10 cellular contexts compared by ENCODE assay signal in genomic region chr6:43308990-43309477, GRCh38. TPM values are rescaled to one million over a fixed set of nuclear protein-coding genes. Genes with fewer than 3 reads are reported as not detected.
DNase-seq lines count a peak whose midpoint lies in the region; ATAC-seq and TF ChIP-seq lines count a peak whose summit lies in the region.
"Had no signal": no experiment of that assay in that cellular context is flagged by ENCODE, and none has a peak within 500 bp of the region (broad histone marks: within the 10 kb centered on the region; RNA-seq: fewer than 3 reads in every experiment).

No MANE protein-coding gene starts in this region.

- H3F3A ChIP-seq in DOHH2 (ENCODE audit: control insufficient read depth, insufficient read depth) (peaks cover 23% of the 10 kb centered on the region), PC-9 (ENCODE audit: insufficient read depth, low read depth) (no peaks in the 10 kb centered on the region)

- POLR2A ChIA-PET in PC-9 (lab: Charles Lee; ENCODE audit: unreplicated experiment) = no interaction called here

- H3K4me3 ChIP-seq in DOHH2 (ENCODE audit: low read length) (peak overlapping the region; percentile 74), PC-9 (peak overlapping the region; percentile 50; the same call in 1 of the 2 replicates), fibroblast of lung (replicated peaks in 1 of 4; ENCODE audit: control extremely low read depth in 1 of 4, insufficient read depth in 1 of 4, low read depth in 3 of 4, low read length in 4 of 4) (peak overlapping the region in 2 of 4 experiments; percentile 32 to 37), parathyroid adenoma (ENCODE audit: low read depth, low read length) (peak overlapping the region; percentile 36)
- H3K4me3 ChIP-seq: lung had no signal

- H3K27ac ChIP-seq in DOHH2 (ENCODE audit: low read depth, low read length) = peak overlapping the region; percentile 37; the same call in 1 of the 2 replicates
- no peak overlapping the region for H3K27ac ChIP-seq in PC-9
- H3K27ac ChIP-seq in fibroblast of lung (ENCODE audit: insufficient read depth, low read length) = no peak overlapping the region
- H3K27ac ChIP-seq in parathyroid adenoma = no peak overlapping the region
- H3K27ac ChIP-seq: tibial nerve had no signal

- H3K9me2 ChIP-seq in DOHH2 (replicated peaks; ENCODE audit: control insufficient read depth, low read length) = no peaks in the 10 kb centered on the region
- H3K9me2 ChIP-seq in PC-9 (ENCODE audit: insufficient read depth) = no peaks in the 10 kb centered on the region

- H3K79me2 ChIP-seq in DOHH2 (ENCODE audit: control insufficient read depth, low read length) (peaks cover 3% of the 10 kb centered on the region; the same call in 1 of the 2 replicates), PC-9 (ENCODE audit: low read depth) (no peaks in the 10 kb centered on the region), fibroblast of lung (ENCODE audit: control insufficient read depth, insufficient read depth, low read length) (no peaks in the 10 kb centered on the region), parathyroid adenoma (no peaks in the 10 kb centered on the region)

- H3K9me3 ChIP-seq in DOHH2 (ENCODE audit: control insufficient read depth, insufficient read depth, low read length) = no peaks in the 10 kb centered on the region
- no peaks in the 10 kb centered on the region for H3K9me3 ChIP-seq in PC-9 (ENCODE audit: insufficient read depth, low read depth)
- H3K9me3 ChIP-seq in fibroblast of lung (ENCODE audit: control insufficient read depth, insufficient read depth, low read depth, low read length) = no peaks in the 10 kb centered on the region
- no peaks in the 10 kb centered on the region for H3K9me3 ChIP-seq in parathyroid adenoma (ENCODE audit: control insufficient read depth, low read length)
- H3K9me3 ChIP-seq: tibial nerve had no signal

- DNase-seq in PC-9 (no peak), fibroblast of lung (ENCODE audit: low read depth in 2 of 2) (no peak), glomerular visceral epithelial cell (ENCODE audit: extremely low spot score) (no peak)

- CTCF ChIA-PET in PC-9 (lab: Charles Lee) = interaction anchor here (0.6 kb wide), 2 partner anchors 9 to 195 kb away, joined by 3 to 5 read pairs; no protein-coding TSS in a partner anchor

- H4K20me1 ChIP-seq in DOHH2 (ENCODE audit: control insufficient read depth, insufficient read depth, low read depth, low read length) (no peaks in the 10 kb centered on the region), PC-9 (ENCODE audit: insufficient read depth) (no peaks in the 10 kb centered on the region), fibroblast of lung (ENCODE audit: control insufficient read depth, extremely low read depth, insufficient read depth, low read length) (no peaks in the 10 kb centered on the region)

- H3K36me3 ChIP-seq in DOHH2 (ENCODE audit: control insufficient read depth, low read length) (peaks cover 6% of the 10 kb centered on the region), PC-9 (ENCODE audit: low read depth) (no peaks in the 10 kb centered on the region), fibroblast of lung (ENCODE audit: control insufficient read depth, insufficient read depth, low read length) (no peaks in the 10 kb centered on the region), parathyroid adenoma (ENCODE audit: control insufficient read depth, insufficient read depth, low read length) (no peaks in the 10 kb centered on the region)
- H3K36me3 ChIP-seq: tibial nerve had no signal

- intact Hi-C loops in PC-9 (cut with micrococcal nuclease; ENCODE audit: unreplicated experiment) = loop anchor here (5.0 kb wide), 1 partner anchor 188 kb away; no protein-coding TSS in a partner anchor

- peak overlapping the region; percentile 86 for H2AFZ ChIP-seq in PC-9
- H2AFZ ChIP-seq in fibroblast of lung (ENCODE audit: low read length) = peak overlapping the region; percentile 39
- peak overlapping the region; percentile 85 for H2AFZ ChIP-seq in parathyroid adenoma

- BruUV-seq in PC-9 (replicated peaks; lab: Mats Ljungman, UMichigan) = TSS peak; percentile 75

- ATAC-seq in GM18870 (IDR thresholded peaks at IDR 0.05; ENCODE audit: unreplicated experiment) (no peak), GM19397 (IDR thresholded peaks at IDR 0.05; ENCODE audit: unreplicated experiment) (no peak), HG02852 (IDR thresholded peaks at IDR 0.05; ENCODE audit: unreplicated experiment) (no peak)

- H3K9ac ChIP-seq in fibroblast of lung (ENCODE audit: insufficient read depth, low read length) (no peak overlapping the region), parathyroid adenoma (no peak overlapping the region)

- H3K27me3 ChIP-seq in DOHH2 (ENCODE audit: control insufficient read depth, low read length) = no peaks in the 10 kb centered on the region
- H3K27me3 ChIP-seq in PC-9 (ENCODE audit: insufficient read depth, low read depth) = no peaks in the 10 kb centered on the region
- peaks cover 18% of the 10 kb centered on the region for H3K27me3 ChIP-seq in fibroblast of lung (ENCODE audit: control insufficient read depth, insufficient read depth, low read length)
- no peaks in the 10 kb centered on the region for H3K27me3 ChIP-seq in parathyroid adenoma (ENCODE audit: control insufficient read depth, insufficient read depth, low read length)

- H3K4me2 ChIP-seq in DOHH2 (ENCODE audit: low read length) = peak overlapping the region; percentile 94
- H3K4me2 ChIP-seq in PC-9 = peak overlapping the region; percentile 78
- peak overlapping the region; percentile 75 for H3K4me2 ChIP-seq in fibroblast of lung (ENCODE audit: extremely low read depth, insufficient read depth, low read length)
- H3K4me2 ChIP-seq in parathyroid adenoma (ENCODE audit: low read length) = peak overlapping the region; percentile 77

- H3K4me1 ChIP-seq in DOHH2 (ENCODE audit: control insufficient read depth, low read length) = peaks cover 65% of the 10 kb centered on the region
- H3K4me1 ChIP-seq in PC-9 (replicated peaks; ENCODE audit: insufficient read depth) = peaks cover 15% of the 10 kb centered on the region
- H3K4me1 ChIP-seq in fibroblast of lung (ENCODE audit: control insufficient read depth, extremely low read depth, insufficient read depth, low read length) = peaks cover 2% of the 10 kb centered on the region
- no peaks in the 10 kb centered on the region for H3K4me1 ChIP-seq in parathyroid adenoma

- TF ChIP-seq CTCF in DOHH2 (IDR thresholded peaks at IDR 0.05; ENCODE audit: low read depth, low read length, poor library complexity, severe bottlenecking) (no peak), PC-9 (conservative IDR thresholded peaks at IDR 0.05) (no peak), fibroblast of lung (conservative IDR thresholded peaks at IDR 0.05 in 1 of 2, IDR thresholded peaks at IDR 0.05 in 1 of 2; ENCODE audit: low read depth in 1 of 2, low read length in 2 of 2) (no peak), parathyroid adenoma (IDR thresholded peaks at IDR 0.05) (no peak)

RNA-seq across cellular contexts. Expression of gene CRIP3, which starts 0.4 kb away (rescaled TPM):
- total RNA-seq in PC-9 (2021) = 5.7 and 10.0 TPM in 2 replicates
- 0.26 TPM in 1 of 2 replicates, not detected in the other for total RNA-seq in fibroblast of lung
- polyA plus RNA-seq in fibroblast of lung = not detected in 2 replicates
- not detected in 2 replicates for polyA plus RNA-seq in fibroblast of lung (2012)
- not detected in 2 replicates for polyA minus RNA-seq in fibroblast of lung (ENCODE audit: low replicate concordance)

RNA-seq across cellular contexts. Expression of gene SLC22A7, which starts 11.0 kb away (rescaled TPM):
- total RNA-seq in PC-9 (2021) = not detected in 2 replicates
- not detected in 2 replicates for total RNA-seq in fibroblast of lung
- polyA plus RNA-seq in fibroblast of lung = not detected in 2 replicates
- polyA plus RNA-seq in fibroblast of lung (2012) = not detected in 2 replicates
- polyA minus RNA-seq in fibroblast of lung (ENCODE audit: low replicate concordance) = not detected in 2 replicates
- total RNA-seq: lung, tibial nerve had no signal
- polyA plus RNA-seq: lung had no signal
